9 cellular contexts compared by ENCODE assay signal in genomic region chr1:183185941-183186490, GRCh38. TPM values are rescaled to one million over a fixed set of nuclear protein-coding genes. Genes with fewer than 3 reads are reported as not detected.
DNase-seq lines count a peak whose midpoint lies in the region; ATAC-seq and TF ChIP-seq lines count a peak whose summit lies in the region.
"Had no signal": no experiment of that assay in that cellular context is flagged by ENCODE, and none has a peak within 500 bp of the region (broad histone marks: within the 10 kb centered on the region; RNA-seq: fewer than 3 reads in every experiment).

Gene LAMC2 (plus strand): TSS chr1:183186264. CDS start chr1:183186353, 89 bp downstream.

- peak within 1 kb of the TSS; percentile 34 for H3K4me3 ChIP-seq in HEK293 (ENCODE audit: low read depth, low read length)
- no peak within 1 kb of the TSS for H3K4me3 ChIP-seq in tibial artery

- H3K27ac ChIP-seq in HEK293 (ENCODE audit: extremely low read depth, low read depth, low read length) (peak within 1 kb of the TSS; percentile 38; the same call in 1 of the 2 replicates), tibial artery (no peak within 1 kb of the TSS)
- H3K27ac ChIP-seq: KMS-11 had no signal

- DNase-seq in T-cell: peak in 3 of 34 experiments; percentile 3 to 15 (median 9)
- peak; percentile 82 for DNase-seq in glomerular visceral epithelial cell (ENCODE audit: extremely low spot score)
- no peak for DNase-seq in osteocyte (ENCODE audit: extremely low spot score, unreplicated experiment)
- DNase-seq in AML-193 (lab: John Stamatoyannopoulos, UW): no peak
- DNase-seq in tibial artery: no peak

- CTCF ChIA-PET in HEK293 (lab: Yijun Ruan, JAX): interaction anchor here (0.6 to 1.3 kb wide), 9 partner anchors 18 to 223 kb away, joined by 3 to 5 read pairs (median 3); no protein-coding TSS in a partner anchor
- CTCF ChIA-PET in T-cell (lab: Charles Lee): no interaction called here

- H3K36me3 ChIP-seq in HEK293 (ENCODE audit: control insufficient read depth in 2 of 2, insufficient read depth in 1 of 2, low read length in 2 of 2): no peaks in the 10 kb centered on the region
- H3K36me3 ChIP-seq in tibial artery: no peaks in the 10 kb centered on the region

- TF ChIP-seq CTCF in HEK293 (tag by site-specific recombination; IDR thresholded peaks at IDR 0.05) (peak; percentile 62; the same call in 1 of the 2 replicates), osteocyte (IDR thresholded peaks at IDR 0.05) (peak; percentile 60), tibial artery (IDR thresholded peaks at IDR 0.05) (no peak)

- H3K27ac Mint-ChIP-seq in T-cell: no peak within 1 kb of the TSS
- H3K27ac Mint-ChIP-seq in osteocyte (ENCODE audit: unreplicated experiment): peak within 1 kb of the TSS; percentile 46

- no peaks in the 10 kb centered on the region for H3K27me3 ChIP-seq in tibial artery

- H3K4me1 ChIP-seq in HEK293 (ENCODE audit: control insufficient read depth, insufficient read depth, low read length) (no peaks in the 10 kb centered on the region), tibial artery (peaks cover 0 to 11% (median 1%) of the 10 kb centered on the region in 4 donors)

- H3K27me3 Mint-ChIP-seq in T-cell (peaks cover 23 to 32% of the 10 kb centered on the region in 2 donors), osteocyte (ENCODE audit: unreplicated experiment) (no peaks in the 10 kb centered on the region)

- H3K36me3 Mint-ChIP-seq in T-cell (no peaks in the 10 kb centered on the region), osteocyte (ENCODE audit: unreplicated experiment) (no peaks in the 10 kb centered on the region)

- peak; percentile 19 to 67 (median 48) for ATAC-seq in T-cell (replicated peaks in 1 of 4)
- no peak for ATAC-seq in HG02759 (IDR thresholded peaks at IDR 0.05; ENCODE audit: unreplicated experiment)
- no peak for ATAC-seq in HG03460 (IDR thresholded peaks at IDR 0.05; ENCODE audit: unreplicated experiment)

- POLR2A ChIA-PET in HEK293 (lab: Yijun Ruan, JAX) (no interaction called here), T-cell (lab: Charles Lee) (no interaction called here)

- no peaks in the 10 kb centered on the region for H3K9me3 ChIP-seq in HEK293 (ENCODE audit: control insufficient read depth, insufficient read depth, low read depth, low read length)
- no peaks in the 10 kb centered on the region for H3K9me3 ChIP-seq in tibial artery

- intact Hi-C loops in tibial artery (cut with DNase I; ENCODE audit: low total_unique reads): no loop called here

- peak within 1 kb of the TSS in 1 of 3 donors; percentile 44 for H3K4me3 Mint-ChIP-seq in T-cell
- peak within 1 kb of the TSS; percentile 72 for H3K4me3 Mint-ChIP-seq in osteocyte (ENCODE audit: unreplicated experiment)

- H3K4me1 Mint-ChIP-seq in T-cell: peaks cover under 1 to 6% (median 3%) of the 10 kb centered on the region in 3 donors
- peaks cover 22% of the 10 kb centered on the region for H3K4me1 Mint-ChIP-seq in osteocyte (ENCODE audit: unreplicated experiment)

- no peaks in the 10 kb centered on the region for H3K9me3 Mint-ChIP-seq in T-cell
- H3K9me3 Mint-ChIP-seq in osteocyte (ENCODE audit: unreplicated experiment): no peaks in the 10 kb centered on the region

TF ChIP-seq in HEK293, 187 proteins besides CTCF, POLR2A, EP300 and RAD21 (continues in another document):
- no peak for TF ChIP-seq AEBP2 (tag by site-specific recombination; IDR thresholded peaks at IDR 0.05; ENCODE audit: borderline replicate concordance)
- no peak for TF ChIP-seq KLF17 (tag by site-specific recombination; IDR thresholded peaks at IDR 0.05)
- peak; percentile 29; the same call in 1 of the 2 replicates for TF ChIP-seq ZNF394 (tag by site-specific recombination; IDR thresholded peaks at IDR 0.05; ENCODE audit: borderline replicate concordance)
- TF ChIP-seq ZNF214 (tag by site-specific recombination; IDR thresholded peaks at IDR 0.05; ENCODE audit: borderline replicate concordance): no peak
- TF ChIP-seq SP7 (tag by site-specific recombination; IDR thresholded peaks at IDR 0.05): no peak
- peak; percentile 62; the same call in 1 of the 2 replicates for TF ChIP-seq ZNF600 (tag by site-specific recombination; IDR thresholded peaks at IDR 0.05)
- TF ChIP-seq, protein P1, sequence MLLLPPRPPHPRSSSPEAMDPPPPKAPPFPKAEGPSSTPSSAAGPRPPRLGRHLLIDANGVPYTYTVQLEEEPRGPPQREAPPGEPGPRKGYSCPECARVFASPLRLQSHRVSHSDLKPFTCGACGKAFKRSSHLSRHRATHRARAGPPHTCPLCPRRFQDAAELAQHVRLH (tag by site-specific recombination; IDR thresholded peaks at IDR 0.05): no peak
- TF ChIP-seq ZBTB17 (tag by site-specific recombination; IDR thresholded peaks at IDR 0.05): peak; percentile 99
- TF ChIP-seq ZNF514 (tag by site-specific recombination; IDR thresholded peaks at IDR 0.05): no peak
- TF ChIP-seq, protein P2, sequence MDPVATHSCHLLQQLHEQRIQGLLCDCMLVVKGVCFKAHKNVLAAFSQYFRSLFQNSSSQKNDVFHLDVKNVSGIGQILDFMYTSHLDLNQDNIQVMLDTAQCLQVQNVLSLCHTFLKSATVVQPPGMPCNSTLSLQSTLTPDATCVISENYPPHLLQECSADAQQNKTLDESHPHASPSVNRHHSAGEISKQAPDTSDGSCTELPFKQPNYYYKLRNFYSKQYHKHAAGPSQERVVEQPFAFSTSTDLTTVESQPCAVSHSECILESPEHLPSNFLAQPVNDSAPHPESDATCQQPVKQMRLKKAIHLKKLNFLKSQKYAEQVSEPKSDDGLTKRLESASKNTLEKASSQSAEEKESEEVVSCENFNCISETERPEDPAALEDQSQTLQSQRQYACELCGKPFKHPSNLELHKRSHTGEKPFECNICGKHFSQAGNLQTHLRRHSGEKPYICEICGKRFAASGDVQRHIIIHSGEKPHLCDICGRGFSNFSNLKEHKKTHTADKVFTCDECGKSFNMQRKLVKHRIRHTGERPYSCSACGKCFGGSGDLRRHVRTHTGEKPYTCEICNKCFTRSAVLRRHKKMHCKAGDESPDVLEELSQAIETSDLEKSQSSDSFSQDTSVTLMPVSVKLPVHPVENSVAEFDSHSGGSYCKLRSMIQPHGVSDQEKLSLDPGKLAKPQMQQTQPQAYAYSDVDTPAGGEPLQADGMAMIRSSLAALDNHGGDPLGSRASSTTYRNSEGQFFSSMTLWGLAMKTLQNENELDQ (tag by site-specific recombination; IDR thresholded peaks at IDR 0.05; ENCODE audit: low read depth): no peak
- TF ChIP-seq, protein P3, sequence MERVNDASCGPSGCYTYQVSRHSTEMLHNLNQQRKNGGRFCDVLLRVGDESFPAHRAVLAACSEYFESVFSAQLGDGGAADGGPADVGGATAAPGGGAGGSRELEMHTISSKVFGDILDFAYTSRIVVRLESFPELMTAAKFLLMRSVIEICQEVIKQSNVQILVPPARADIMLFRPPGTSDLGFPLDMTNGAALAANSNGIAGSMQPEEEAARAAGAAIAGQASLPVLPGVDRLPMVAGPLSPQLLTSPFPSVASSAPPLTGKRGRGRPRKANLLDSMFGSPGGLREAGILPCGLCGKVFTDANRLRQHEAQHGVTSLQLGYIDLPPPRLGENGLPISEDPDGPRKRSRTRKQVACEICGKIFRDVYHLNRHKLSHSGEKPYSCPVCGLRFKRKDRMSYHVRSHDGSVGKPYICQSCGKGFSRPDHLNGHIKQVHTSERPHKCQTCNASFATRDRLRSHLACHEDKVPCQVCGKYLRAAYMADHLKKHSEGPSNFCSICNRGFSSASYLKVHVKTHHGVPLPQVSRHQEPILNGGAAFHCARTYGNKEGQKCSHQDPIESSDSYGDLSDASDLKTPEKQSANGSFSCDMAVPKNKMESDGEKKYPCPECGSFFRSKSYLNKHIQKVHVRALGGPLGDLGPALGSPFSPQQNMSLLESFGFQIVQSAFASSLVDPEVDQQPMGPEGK (tag by site-specific recombination; IDR thresholded peaks at IDR 0.05): 0 out of 2 replicates have a peak, but pooled peaks have one; percentile 12
- peak; percentile 50; the same call in 1 of the 2 replicates for TF ChIP-seq ZEB2 (tag by site-specific recombination; IDR thresholded peaks at IDR 0.05)
- no peak for TF ChIP-seq ZNF549 (tag by site-specific recombination; IDR thresholded peaks at IDR 0.05)
- TF ChIP-seq ZNF449 (tag by site-specific recombination; IDR thresholded peaks at IDR 0.05): peak; percentile 95
- TF ChIP-seq ZNF837 (tag by site-specific recombination; IDR thresholded peaks at IDR 0.05): no peak
- TF ChIP-seq ZIC2 (tag by site-specific recombination; IDR thresholded peaks at IDR 0.05): peak; percentile 34; the same call in 1 of the 2 replicates

RNA-seq across cellular contexts. Expression of gene LAMC2, which starts in this region (rescaled TPM):
- total RNA-seq in T-cell (under 1 TPM in 3 of 5 donors, not detected in 2; 0.03 to 0.15 (median 0.09) TPM), osteocyte (3.5 and 3.6 TPM in 2 replicates)

Comparison
In these comparisons a context has a peak if more than half of its experiments do, and no peak if none do; other contexts are left out.
1. Peak in ATAC-seq in T-cell; RNA of the gene not detected or under 1 TPM.
2. CTCF ChIP-seq: peak in HEK293 (single experiment) and osteocyte (single experiment); none in tibial artery (0 of 2).